ENCODE assay signal across 1 cellular context in genomic region chr14:77302926-77303325, GRCh38.
TF ChIP-seq lines count a peak whose summit lies in the region.

No MANE protein-coding gene starts in this region.

TF ChIP-seq in IMR-90, 13 proteins besides CTCF, POLR2A, EP300 and RAD21 (continued from another document):
- TF ChIP-seq BHLHE40 (IDR thresholded peaks at IDR 0.05; ENCODE audit: low read depth, low read length) = no peak
- peak; percentile 69 for TF ChIP-seq FOS (IDR thresholded peaks at IDR 0.05; ENCODE audit: low read depth, low read length)
